Comparison of ENCODE assay signal across 13 cellular contexts in the genomic region with DNA sequence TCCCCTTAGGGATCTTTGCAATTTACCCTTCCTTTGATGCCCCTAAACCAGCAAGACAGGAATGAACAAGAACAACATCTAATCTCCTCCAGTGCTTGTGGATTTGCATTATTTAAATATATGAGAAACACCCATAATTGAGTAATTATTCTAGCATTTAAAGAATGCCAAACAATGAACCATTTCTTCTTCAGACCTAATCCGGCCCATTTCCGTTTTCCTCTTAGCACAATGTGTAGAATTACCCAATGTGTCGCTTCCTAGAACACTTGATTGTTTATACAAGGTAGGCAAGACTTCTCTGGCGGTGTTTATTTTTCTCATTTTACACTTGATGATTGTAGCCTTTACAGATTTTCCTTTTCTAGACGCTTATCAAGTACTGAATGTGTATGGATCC. TPM values are rescaled to one million over a fixed set of nuclear protein-coding genes. Genes with fewer than 3 reads are reported as not detected.
DNase-seq lines count a peak whose midpoint lies in the region; ATAC-seq and TF ChIP-seq lines count a peak whose summit lies in the region.
"Had no signal": no experiment of that assay in that cellular context is flagged by ENCODE, and none has a peak within 500 bp of the region (broad histone marks: within the 10 kb centered on the region; RNA-seq: fewer than 3 reads in every experiment).

No MANE protein-coding gene starts in this region.

- peaks cover 30% of the 10 kb centered on the region for H3K4me1 Mint-ChIP-seq in activated naive CD4-positive, alpha-beta T cell treated with anti-CD3 and anti-CD28 coated beads, Interleukin-2, amount 50 U/mL, for 24 hours
- peaks cover 28% of the 10 kb centered on the region for H3K4me1 Mint-ChIP-seq in activated naive CD4-positive, alpha-beta T cell treated with anti-CD3 and anti-CD28 coated beads for 36 hours (ENCODE audit: low read depth)

- H3K36me3 Mint-ChIP-seq in activated naive CD4-positive, alpha-beta T cell treated with anti-CD3 and anti-CD28 coated beads, Interleukin-2, amount 50 U/mL, for 24 hours = no peaks in the 10 kb centered on the region
- H3K36me3 Mint-ChIP-seq in activated naive CD4-positive, alpha-beta T cell treated with anti-CD3 and anti-CD28 coated beads for 36 hours (ENCODE audit: low read depth) = no peaks in the 10 kb centered on the region

- H3K27me3 ChIP-seq in RWPE2 (ENCODE audit: insufficient read depth, poor library complexity, severe bottlenecking) = no peaks in the 10 kb centered on the region
- no peaks in the 10 kb centered on the region for H3K27me3 ChIP-seq in esophagus squamous epithelium
- peaks cover 0 to 4% of the 10 kb centered on the region in 2 donors for H3K27me3 ChIP-seq in stomach smooth muscle (ENCODE audit: control insufficient read depth in 1 of 2, insufficient read depth in 2 of 2, low read length in 2 of 2)
- H3K27me3 ChIP-seq: uterus had no signal

- H3K27ac ChIP-seq in RWPE2 (ENCODE audit: poor library complexity, severe bottlenecking) = peak overlapping the region; percentile 76
- H3K27ac ChIP-seq in esophagus squamous epithelium = peak overlapping the region in 3 of 4 donors; percentile 16 to 61 (median 32)
- peak overlapping the region; percentile 46 for H3K27ac ChIP-seq in stomach smooth muscle (ENCODE audit: low read length)
- H3K27ac ChIP-seq: uterus had no signal

- TF ChIP-seq POLR2A in esophagus squamous epithelium (IDR thresholded peaks at IDR 0.05) = no peak

- ATAC-seq in RWPE2 (ENCODE audit: low read depth) (peak; percentile 55), HG03460 (IDR thresholded peaks at IDR 0.05; ENCODE audit: unreplicated experiment) (no peak)

- no peak overlapping the region for H3K9ac ChIP-seq in stomach smooth muscle (ENCODE audit: low read length in 2 of 2)

- intact Hi-C loops in activated naive CD4-positive, alpha-beta T cell treated with anti-CD3 and anti-CD28 coated beads for 36 hours (cut with micrococcal nuclease) = loop anchor here (1.0 to 10.0 kb wide), 4 partner anchors 13 to 1754 kb away; a partner anchor contains a TSS
- intact Hi-C loops in esophagus squamous epithelium (cut with DNase I) = no loop called here

- H3K4me3 ChIP-seq in RWPE2 (ENCODE audit: severe bottlenecking) (no peak overlapping the region), esophagus squamous epithelium (no peak overlapping the region), stomach smooth muscle (ENCODE audit: low read length in 2 of 2) (no peak overlapping the region)
- H3K4me3 ChIP-seq: uterus had no signal

- H3K36me3 ChIP-seq in RWPE2 (ENCODE audit: low read depth) (no peaks in the 10 kb centered on the region), esophagus squamous epithelium (no peaks in the 10 kb centered on the region), stomach smooth muscle (ENCODE audit: control insufficient read depth in 2 of 2, insufficient read depth in 2 of 2, low read length in 2 of 2) (no peaks in the 10 kb centered on the region)
- H3K36me3 ChIP-seq: uterus had no signal

- CTCF ChIA-PET in activated naive CD4-positive, alpha-beta T cell treated with anti-CD3 and anti-CD28 coated beads for 36 hours (lab: Charles Lee) = interaction anchor here (0.9 to 2.7 kb wide), 4 partner anchors 14 to 108 kb away, joined by 4 to 32 read pairs (median 6); no protein-coding TSS in a partner anchor

- peaks cover 20% of the 10 kb centered on the region for H3K4me1 ChIP-seq in RWPE2 (ENCODE audit: insufficient read depth, poor library complexity, severe bottlenecking)
- H3K4me1 ChIP-seq in esophagus squamous epithelium = peaks cover 0 to 42% (median 11%) of the 10 kb centered on the region in 3 donors
- H3K4me1 ChIP-seq in stomach smooth muscle (ENCODE audit: control insufficient read depth, insufficient read depth, low read length) = peaks cover 12% of the 10 kb centered on the region
- H3K4me1 ChIP-seq: uterus had no signal

- no peak for DNase-seq in activated naive CD4-positive, alpha-beta T cell treated with anti-CD3 and anti-CD28 coated beads for 36 hours
- DNase-seq in RWPE2 (ENCODE audit: low spot score) = no peak
- DNase-seq in esophagus squamous epithelium (lab: John Stamatoyannopoulos, UW) = no peak
- no peak for DNase-seq in Kasumi-1 (lab: John Stamatoyannopoulos, UW)
- DNase-seq in DMS153 (lab: John Stamatoyannopoulos, UW) = no peak
- DNase-seq: activated CD8-positive, alpha-beta memory T cell treated with anti-CD3 and anti-CD28 coated beads, Interleukin-2, amount 50 U/mL, for 4 hours; SIG-M5; stimulated activated CD4-positive, alpha-beta T cell treated with anti-CD3 and anti-CD28 coated beads, Interleukin-2, amount 100 ng/mL, for 24 hours; uterus had no signal

- no peaks in the 10 kb centered on the region for H3K9me3 Mint-ChIP-seq in activated naive CD4-positive, alpha-beta T cell treated with anti-CD3 and anti-CD28 coated beads, Interleukin-2, amount 50 U/mL, for 24 hours
- no peaks in the 10 kb centered on the region for H3K9me3 Mint-ChIP-seq in activated naive CD4-positive, alpha-beta T cell treated with anti-CD3 and anti-CD28 coated beads for 36 hours

- TF ChIP-seq CTCF in RWPE2 (IDR thresholded peaks at IDR 0.05; ENCODE audit: poor library complexity, severe bottlenecking) (no peak), esophagus squamous epithelium (IDR thresholded peaks at IDR 0.05) (no peak)

- no peak overlapping the region for H3K4me3 Mint-ChIP-seq in activated naive CD4-positive, alpha-beta T cell treated with anti-CD3 and anti-CD28 coated beads, Interleukin-2, amount 50 U/mL, for 24 hours
- H3K4me3 Mint-ChIP-seq in activated naive CD4-positive, alpha-beta T cell treated with anti-CD3 and anti-CD28 coated beads for 36 hours = no peak overlapping the region

- H3K9me3 ChIP-seq in RWPE2 (ENCODE audit: severe bottlenecking) (no peaks in the 10 kb centered on the region), esophagus squamous epithelium (no peaks in the 10 kb centered on the region), stomach smooth muscle (ENCODE audit: control insufficient read depth in 2 of 2, low read length in 2 of 2) (peaks cover 3 to 4% of the 10 kb centered on the region in 2 donors)
- H3K9me3 ChIP-seq: uterus had no signal

- H3K27me3 Mint-ChIP-seq in activated naive CD4-positive, alpha-beta T cell treated with anti-CD3 and anti-CD28 coated beads, Interleukin-2, amount 50 U/mL, for 24 hours = no peaks in the 10 kb centered on the region
- H3K27me3 Mint-ChIP-seq in activated naive CD4-positive, alpha-beta T cell treated with anti-CD3 and anti-CD28 coated beads for 36 hours (ENCODE audit: low read depth) = peaks cover 4% of the 10 kb centered on the region

- H3K27ac Mint-ChIP-seq in activated naive CD4-positive, alpha-beta T cell treated with anti-CD3 and anti-CD28 coated beads, Interleukin-2, amount 50 U/mL, for 24 hours = peak overlapping the region; percentile 80
- no peak overlapping the region for H3K27ac Mint-ChIP-seq in activated naive CD4-positive, alpha-beta T cell treated with anti-CD3 and anti-CD28 coated beads for 36 hours

- WGBS in esophagus squamous epithelium, 2 donors = 9 to 17% methylated on average over 5 of the region's 5 CpGs

RNA-seq across cellular contexts. Expression of a gene that starts 43.5 kb away (rescaled TPM):
- not detected for total RNA-seq in activated naive CD4-positive, alpha-beta T cell treated with anti-CD3 and anti-CD28 coated beads for 36 hours
- 1 to 10 TPM in 2 of 4 donors, under 1 TPM in 1, not detected in 1; 0.26 to 3.1 (median 1.7) TPM for total RNA-seq in esophagus squamous epithelium
- total RNA-seq: mononuclear cell had no signal
